32 cellular contexts compared by ENCODE assay signal in genomic region chr21:43858806-43859648, GRCh38. TPM values are rescaled to one million over a fixed set of nuclear protein-coding genes. Genes with fewer than 3 reads are reported as not detected.
DNase-seq lines count a peak whose midpoint lies in the region; ATAC-seq and TF ChIP-seq lines count a peak whose summit lies in the region.
"Had no signal": no experiment of that assay in that cellular context is flagged by ENCODE, and none has a peak within 500 bp of the region (broad histone marks: within the 10 kb centered on the region; RNA-seq: fewer than 3 reads in every experiment).

No MANE protein-coding gene starts in this region.

- H3K36me3 ChIP-seq in IMR-90 (ENCODE audit: control insufficient read depth, insufficient read depth, low read length) (no peaks in the 10 kb centered on the region), heart right ventricle (no peaks in the 10 kb centered on the region), osteoblast (ENCODE audit: insufficient read depth, low read length) (no peaks in the 10 kb centered on the region)
- H3K36me3 ChIP-seq: lower lobe of right lung, right lobe of liver, thyroid gland, vagina had no signal

- H4K20me1 ChIP-seq in IMR-90 (ENCODE audit: insufficient read depth, low read length), result no peaks in the 10 kb centered on the region
- H4K20me1 ChIP-seq in osteoblast (ENCODE audit: insufficient read depth, low read length), result peaks cover 3% of the 10 kb centered on the region

- TF ChIP-seq CTCF in C4-2B (conservative IDR thresholded peaks at IDR 0.05) (no peak), IMR-90 (conservative IDR thresholded peaks at IDR 0.05; ENCODE audit: low read depth, low read length) (no peak), heart right ventricle (IDR thresholded peaks at IDR 0.05) (no peak), osteoblast (IDR thresholded peaks at IDR 0.05; ENCODE audit: extremely low read depth, low read depth, low read length) (no peak)

- H3K4me3 ChIP-seq in IMR-90 (ENCODE audit: insufficient read depth, low read depth, low read length), result no peak overlapping the region
- no peak overlapping the region for H3K4me3 ChIP-seq in heart right ventricle
- H3K4me3 ChIP-seq in osteoblast (ENCODE audit: insufficient read depth, low read length), result no peak overlapping the region
- H3K4me3 ChIP-seq: lower lobe of right lung, PC-9, right lobe of liver, thyroid gland, vagina had no signal

- 0 out of 2 replicates have a peak overlapping the region, but pooled peaks have one; percentile 36 for H2BK20ac ChIP-seq in IMR-90 (ENCODE audit: low read depth, low read length)

- no peak overlapping the region for H4K5ac ChIP-seq in IMR-90 (ENCODE audit: low read depth, low read length)

- in situ Hi-C loops in IMR-90 (cut with MboI; ENCODE audit: low sequenced_read_pairs), result no loop called here

- no peak overlapping the region for H3K18ac ChIP-seq in IMR-90 (ENCODE audit: low read depth, low read length)

- WGBS in IMR-90 (ENCODE audit: extremely low coverage in 2 of 2, insufficient read length in 1 of 2), 2 experiments, result 98% methylated on average over 12 of the region's 26 CpGs; no CpG with 5 or more reads in 1 of the 2 experiments
- 92 to 93% methylated on average over 26 of the region's 26 CpGs for WGBS in heart right ventricle, 2 donors

- no peak overlapping the region for H2BK15ac ChIP-seq in IMR-90 (ENCODE audit: low read depth, low read length)

- BruUV-seq in IMR-90 (replicated peaks; lab: Mats Ljungman, UMichigan), result no TSS peak

- H2AK9ac ChIP-seq in IMR-90 (replicated peaks; ENCODE audit: low read depth, low read length, poor library complexity), result no peak overlapping the region

- no peak overlapping the region for H3K23ac ChIP-seq in IMR-90 (ENCODE audit: low read depth, low read length)

- H3K79me1 ChIP-seq in IMR-90 (ENCODE audit: low read depth in 1 of 2, low read length in 2 of 2), result no peaks in the 10 kb centered on the region; a peak in 1 of 4 replicates

- peak overlapping the region; percentile 47 for H3K4ac ChIP-seq in IMR-90 (ENCODE audit: low read depth, low read length)

- intact Hi-C loops in IMR-90 (cut with micrococcal nuclease) (no loop called here), heart right ventricle (cut with DNase I) (loop anchor here in 1 of 10 donors (5.0 kb wide), 1 partner anchor 47 kb away; no protein-coding TSS in a partner anchor)

- no peak for TF ChIP-seq RAD21 in IMR-90 (IDR thresholded peaks at IDR 0.05; ENCODE audit: low read length)

- CTCF ChIA-PET in IMR-90 (lab: Yijun Ruan, JAX), result no interaction called here

- no peak overlapping the region; the same call in 1 of the 2 replicates for H4K91ac ChIP-seq in IMR-90 (ENCODE audit: insufficient read depth, low read depth, low read length)

- ATAC-seq in IMR-90 (ENCODE audit: low read depth) (no peak), heart right ventricle (peak in 5 of 8 donors; percentile 23 to 58 (median 39))
- ATAC-seq: activated CD4-positive, alpha-beta T cell treated with anti-CD3 and anti-CD28 coated beads for 36 hours; activated naive CD8-positive, alpha-beta T cell treated with anti-CD3 and anti-CD28 coated beads, Interleukin-2, amount 50 U/mL, for 24 hours; CD8-positive, alpha-beta T cell; lower lobe of right lung; naive thymus-derived CD8-positive, alpha-beta T cell had no signal

- H2BK120ac ChIP-seq in IMR-90 (ENCODE audit: low read depth, low read length), result no peak overlapping the region

- dilution Hi-C loops in IMR-90 (cut with HindIII; ENCODE audit: low sequenced_read_pairs, unreplicated experiment), result no loop called here

- H3K9ac ChIP-seq in IMR-90 (ENCODE audit: low read depth, low read length), result no peak overlapping the region

- H4K8ac ChIP-seq in IMR-90 (ENCODE audit: low read depth in 2 of 2, low read length in 2 of 2), result peak overlapping the region in 1 of 2 experiments; percentile 25; a peak in 1 of 4 replicates

- H3K9me3 ChIP-seq in IMR-90 (ENCODE audit: control insufficient read depth, insufficient read depth, low read length) (no peaks in the 10 kb centered on the region), heart right ventricle (no peaks in the 10 kb centered on the region), osteoblast (ENCODE audit: low read depth, low read length) (no peaks in the 10 kb centered on the region)
- H3K9me3 ChIP-seq: lower lobe of right lung, right lobe of liver, thyroid gland, vagina had no signal

- no peak overlapping the region for H3K4me2 ChIP-seq in IMR-90 (ENCODE audit: low read depth, low read length)
- no peak overlapping the region for H3K4me2 ChIP-seq in osteoblast (ENCODE audit: insufficient read depth, low read length)
- H3K4me2 ChIP-seq: PC-9 had no signal

- H2BK5ac ChIP-seq in IMR-90 (ENCODE audit: low read depth, low read length, poor library complexity, severe bottlenecking), result no peak overlapping the region

- POLR2A ChIA-PET in IMR-90 (lab: Charles Lee; ENCODE audit: unreplicated experiment), result no interaction called here

- TF ChIP-seq POLR2A in IMR-90 (IDR thresholded peaks at IDR 0.05; ENCODE audit: low read depth, low read length), result no peak

- peaks cover 15% of the 10 kb centered on the region for H3K9me1 ChIP-seq in IMR-90 (ENCODE audit: insufficient read depth, low read length)

- no peak overlapping the region for H3K56ac ChIP-seq in IMR-90 (ENCODE audit: extremely low read depth, insufficient read depth, low read length)

- peaks cover 5% of the 10 kb centered on the region; the same call in 1 of the 2 replicates for H3K27me3 ChIP-seq in IMR-90 (ENCODE audit: control insufficient read depth, insufficient read depth, low read length)
- H3K27me3 ChIP-seq in heart right ventricle, result no peaks in the 10 kb centered on the region
- H3K27me3 ChIP-seq in osteoblast (ENCODE audit: insufficient read depth, low read length), result peaks cover under 1% of the 10 kb centered on the region
- H3K27me3 ChIP-seq: right lobe of liver, thyroid gland, vagina had no signal

- peak overlapping the region; percentile 52 for H3K27ac ChIP-seq in C4-2B
- no peak overlapping the region for H3K27ac ChIP-seq in IMR-90 (ENCODE audit: insufficient read depth, low read length)
- no peak overlapping the region for H3K27ac ChIP-seq in heart right ventricle
- H3K27ac ChIP-seq in osteoblast (ENCODE audit: low read depth, low read length), result no peak overlapping the region
- H3K27ac ChIP-seq: lower lobe of right lung, PC-9, right lobe of liver, thyroid gland, vagina had no signal

- peak overlapping the region; percentile 34 for H2AFZ ChIP-seq in IMR-90 (replicated peaks; ENCODE audit: low read length, poor library complexity)
- no peak overlapping the region for H2AFZ ChIP-seq in osteoblast (ENCODE audit: low read length)
- H2AFZ ChIP-seq: PC-9 had no signal

- no peaks in the 10 kb centered on the region for H3K79me2 ChIP-seq in osteoblast (ENCODE audit: insufficient read depth, low read length)

- H3K14ac ChIP-seq in IMR-90 (replicated peaks; ENCODE audit: low read depth, low read length), result no peak overlapping the region; the same call in 1 of the 2 replicates

- H2AK5ac ChIP-seq in IMR-90 (ENCODE audit: low read depth, low read length), result peak overlapping the region; percentile 75; the same call in 1 of the 2 replicates

- DNase-seq in IMR-90, result no peak
- no peak for DNase-seq in heart right ventricle
- peak; percentile 19 for DNase-seq in osteoblast (ENCODE audit: insufficient read length, low spot score, missing footprints)
- DNase-seq in DMS 273 treated with DMSO at 0.1 percent for 48 hours (lab: John Stamatoyannopoulos, UW), result no peak
- no peak for DNase-seq in NCI-H2107 (lab: John Stamatoyannopoulos, UW)
- DNase-seq in stimulated activated CD4-positive, alpha-beta T cell treated with anti-CD3 and anti-CD28 coated beads, Interleukin-2, amount 100 ng/mL, for 24 hours, result no peak
- no peak for DNase-seq in activated CD4-positive, CD25-positive, alpha-beta regulatory T cell treated with anti-CD3 and anti-CD28 coated beads, Interleukin-2, amount 50 U/mL, for 72 hours
- DNase-seq: ACHN; activated CD4-positive, alpha-beta T cell treated with anti-CD3 and anti-CD28 coated beads for 36 hours; activated effector memory CD4-positive, alpha-beta T cell treated with anti-CD3 and anti-CD28 coated beads, Interleukin-2, amount 50 U/mL, for 16 hours; activated naive CD8-positive, alpha-beta T cell treated with anti-CD3 and anti-CD28 coated beads, Interleukin-2, amount 50 U/mL, for 24 hours; CD8-positive, alpha-beta T cell; central memory CD4-positive, alpha-beta T cell; cortex of kidney; glutamatergic neuron; Karpas-422; kidney; lower lobe of right lung; naive thymus-derived CD8-positive, alpha-beta T cell; NCI-H1417 treated with DMSO at 0.1 percent for 48 hours; NCI-H2081; NCI-H2227 treated with DMSO at 0.1 percent for 48 hours; NCI-H526; PC-9; SHP77; stimulated activated CD4-positive, alpha-beta T cell treated with anti-CD3 and anti-CD28 coated beads, Interleukin-12 subunit alpha, Interleukin-12 subunit beta, amount 100 ng/mL, for 4 hours; stimulated activated CD4-positive, alpha-beta T cell treated with anti-CD3 and anti-CD28 coated beads, Interleukin-4, amount 100 ng/mL, for 1 hour; T-helper 2 cell; thyroid gland had no signal

- peaks cover 8% of the 10 kb centered on the region for H3K4me1 ChIP-seq in IMR-90 (ENCODE audit: control insufficient read depth, insufficient read depth, low read length)
- H3K4me1 ChIP-seq in heart right ventricle, result peaks cover 0 to 26% (median 14%) of the 10 kb centered on the region in 9 donors
- no peaks in the 10 kb centered on the region for H3K4me1 ChIP-seq in osteoblast (ENCODE audit: insufficient read depth, low read length)
- H3K4me1 ChIP-seq: right lobe of liver had no signal

TF ChIP-seq in IMR-90, 13 proteins besides CTCF, POLR2A, EP300 and RAD21 (continues in another document):
- TF ChIP-seq MAFK (IDR thresholded peaks at IDR 0.05; ENCODE audit: low read depth, low read length) (no peak), RFX5 (IDR thresholded peaks at IDR 0.05; ENCODE audit: low read depth, low read length) (no peak), CHD1 (IDR thresholded peaks at IDR 0.05; ENCODE audit: low read depth, low read length) (no peak), BHLHE40 (IDR thresholded peaks at IDR 0.05; ENCODE audit: low read depth, low read length) (no peak), USF2 (IDR thresholded peaks at IDR 0.05; ENCODE audit: low read depth, low read length) (no peak), FOS (IDR thresholded peaks at IDR 0.05; ENCODE audit: low read depth, low read length) (no peak)

RNA-seq across cellular contexts. Expression of gene AGPAT3, which starts 6.0 kb away (rescaled TPM):
- 24.2 and 27.1 TPM in 2 replicates for total RNA-seq in IMR-90 (2012; rRNA removed)
- polyA plus RNA-seq in IMR-90 (2012; rRNA removed), result 36.2 and 38.7 TPM in 2 replicates
- 32.1 and 32.6 TPM in 2 replicates for polyA plus RNA-seq in IMR-90 (2012; cell fraction: cytosol; rRNA removed)
- 48.7 and 55.4 TPM in 2 replicates for polyA plus RNA-seq in IMR-90 (2012; cell fraction: nucleus; rRNA removed; ENCODE audit: low replicate concordance)
- 100 to 1,000 TPM in 1 of 10 donors, 10 to 100 TPM in 9; 54.6 to 110 (median 66.5) TPM for total RNA-seq in heart right ventricle
- polyA plus RNA-seq in heart right ventricle, result 10 to 100 TPM; 19.7 to 20.7 TPM
- 37.4 and 47.4 TPM in 2 replicates for total RNA-seq in osteoblast
